Comparison of ENCODE assay signal across 15 cellular contexts in the genomic region with DNA sequence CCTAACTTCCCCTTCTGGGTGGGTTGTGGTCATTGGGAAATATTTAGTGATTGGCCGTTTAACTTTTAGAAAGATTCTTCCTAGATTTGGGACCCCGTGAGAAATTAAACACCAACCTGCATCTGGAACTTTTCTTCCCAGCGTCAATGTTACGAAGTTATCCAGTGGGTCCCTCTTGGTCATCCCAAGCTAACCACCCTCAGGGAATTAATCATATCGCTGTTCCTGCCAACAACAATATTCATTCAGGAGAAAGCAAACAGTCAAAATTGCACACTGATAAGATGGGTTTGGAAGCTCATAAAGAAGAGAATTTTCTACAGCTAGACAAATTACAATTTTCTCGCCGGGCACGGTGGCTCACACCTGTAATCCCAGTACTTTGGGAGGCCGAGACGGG.
"Had no signal": no experiment of that assay in that cellular context is flagged by ENCODE, and none has a peak within 500 bp of the region (broad histone marks: within the 10 kb centered on the region; RNA-seq: fewer than 3 reads in every experiment).

No MANE protein-coding gene starts in this region.

- DNase-seq: activated CD4-positive, alpha-beta memory T cell treated with anti-CD3 and anti-CD28 coated beads for 36 hours; activated gamma-delta T cell; activated T-cell treated with anti-CD3 and anti-CD28 coated beads, Interleukin-2, amount 50 U/mL, for 48 hours; cortex of kidney; effector memory CD4-positive, alpha-beta T cell; naive thymus-derived CD8-positive, alpha-beta T cell; nucleus accumbens; psoas muscle; right lobe of liver; spleen; stimulated activated CD4-positive, alpha-beta T cell treated with anti-CD3 and anti-CD28 coated beads, Interleukin-1b, Interleukin-23, amount 100 ng/mL, for 48 hours; substantia nigra; T-helper 9 cell; trophoblast cell had no signal

- H3K4me3 ChIP-seq: cardiac muscle cell, psoas muscle, right lobe of liver, spleen had no signal
